Comparison of ENCODE assay signal across 8 cellular contexts in the genomic region with DNA sequence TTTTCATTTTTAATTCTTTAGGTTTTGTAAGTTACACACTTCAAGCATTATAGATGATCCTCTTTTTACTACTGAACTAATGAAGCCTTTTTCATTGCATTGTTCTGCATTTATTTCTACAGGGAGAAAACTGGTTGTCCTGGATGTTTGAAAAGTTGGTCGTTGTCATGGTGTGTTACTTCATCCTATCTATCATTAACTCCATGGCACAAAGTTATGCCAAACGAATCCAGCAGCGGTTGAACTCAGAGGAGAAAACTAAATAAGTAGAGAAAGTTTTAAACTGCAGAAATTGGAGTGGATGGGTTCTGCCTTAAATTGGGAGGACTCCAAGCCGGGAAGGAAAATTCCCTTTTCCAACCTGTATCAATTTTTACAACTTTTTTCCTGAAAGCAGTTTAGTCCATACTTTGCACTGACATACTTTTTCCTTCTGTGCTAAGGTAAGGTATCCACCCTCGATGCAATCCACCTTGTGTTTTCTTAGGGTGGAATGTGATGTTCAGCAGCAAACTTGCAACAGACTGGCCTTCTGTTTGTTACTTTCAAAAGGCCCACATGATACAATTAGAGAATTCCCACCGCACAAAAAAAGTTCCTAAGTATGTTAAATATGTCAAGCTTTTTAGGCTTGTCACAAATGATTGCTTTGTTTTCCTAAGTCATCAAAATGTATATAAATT. TPM values are rescaled to one million over a fixed set of nuclear protein-coding genes. Genes with fewer than 3 reads are reported as not detected.
DNase-seq lines count a peak whose midpoint lies in the region; ATAC-seq, FAIRE-seq and TF ChIP-seq lines count a peak whose summit lies in the region.

No MANE protein-coding gene starts in this region.

- H3K9me1 ChIP-seq in IMR-90 (ENCODE audit: insufficient read depth, low read length) = no peaks in the 10 kb centered on the region

- peak overlapping the region; percentile 90 for H3K18ac ChIP-seq in IMR-90 (ENCODE audit: low read depth, low read length)

- TF ChIP-seq POLR2A in IMR-90 (IDR thresholded peaks at IDR 0.05; ENCODE audit: low read depth, low read length) = no peak

- CTCF ChIA-PET in BJ (lab: Yijun Ruan, JAX) = interaction anchor here (1.2 to 3.3 kb wide), 6 partner anchors 20 to 97 kb away, joined by 3 to 18 read pairs (median 6); no protein-coding TSS in a partner anchor
- CTCF ChIA-PET in IMR-90 (lab: Yijun Ruan, JAX) = interaction anchor here (1.2 kb wide), 1 partner anchor 85 kb away, joined by 4 read pairs; no protein-coding TSS in a partner anchor

- H3K4me3 ChIP-seq in BJ (ENCODE audit: low read depth, low read length) (peak overlapping the region; percentile 92), IMR-90 (ENCODE audit: insufficient read depth, low read depth, low read length) (peak overlapping the region; percentile 83), bronchial epithelial cell (ENCODE audit: low read depth, low read length) (peak overlapping the region; percentile 89), mononuclear cell (ENCODE audit: low read length) (peak overlapping the region; percentile 96)

- intact Hi-C loops in IMR-90 (cut with micrococcal nuclease) = loop anchor here (5.0 kb wide), 1 partner anchor 132 kb away; a partner anchor contains a TSS

- BruUV-seq in IMR-90 (replicated peaks; lab: Mats Ljungman, UMichigan) = no TSS peak

- H2BK120ac ChIP-seq in IMR-90 (ENCODE audit: low read depth, low read length) = peak overlapping the region; percentile 61

- no peak overlapping the region for H2BK20ac ChIP-seq in IMR-90 (ENCODE audit: low read depth, low read length)

- peak overlapping the region; percentile 98 for H3K27ac ChIP-seq in IMR-90 (ENCODE audit: insufficient read depth, low read length)

- peak overlapping the region; percentile 65; the same call in 1 of the 2 replicates for H2AK5ac ChIP-seq in IMR-90 (ENCODE audit: low read depth, low read length)

- dilution Hi-C loops in IMR-90 (cut with HindIII; ENCODE audit: low sequenced_read_pairs, unreplicated experiment) = no loop called here

- H3K56ac ChIP-seq in IMR-90 (ENCODE audit: extremely low read depth, insufficient read depth, low read length) = peak overlapping the region; percentile 100

- no CpG with 5 or more reads among the region's 6 CpGs for whole genome bisulfite sequencing in IMR-90 (ENCODE audit: extremely low coverage in 2 of 2, insufficient read length in 1 of 2), 2 experiments

- ATAC-seq in IMR-90 (ENCODE audit: low read depth) = no peak
- no peak for ATAC-seq in GM18519 (IDR thresholded peaks at IDR 0.05; ENCODE audit: low FRiP score, unreplicated experiment)
- no peak for ATAC-seq in GM19397 (IDR thresholded peaks at IDR 0.05; ENCODE audit: unreplicated experiment)
- ATAC-seq in HG02938 (IDR thresholded peaks at IDR 0.05; ENCODE audit: unreplicated experiment) = no peak

- no peak overlapping the region for H2AFZ ChIP-seq in IMR-90 (replicated peaks; ENCODE audit: low read length, poor library complexity)

- no peak for DNase-seq in BJ (ENCODE audit: low read depth)
- no peak for DNase-seq in IMR-90
- DNase-seq in bronchial epithelial cell (ENCODE audit: low read depth) = no peak
- DNase-seq in NCI-H2081 treated with DMSO at 0.1 percent for 48 hours (lab: John Stamatoyannopoulos, UW) = no peak

- no peak overlapping the region for H2AK9ac ChIP-seq in IMR-90 (replicated peaks; ENCODE audit: low read depth, low read length, poor library complexity)

- H3K9ac ChIP-seq in IMR-90 (ENCODE audit: low read depth, low read length) = peak overlapping the region; percentile 100

- H3K27me3 ChIP-seq in BJ (ENCODE audit: control insufficient read depth, insufficient read depth, low read length) (no peaks in the 10 kb centered on the region), IMR-90 (ENCODE audit: control insufficient read depth, insufficient read depth, low read length) (no peaks in the 10 kb centered on the region), bronchial epithelial cell (ENCODE audit: control insufficient read depth, insufficient read depth, low read length) (no peaks in the 10 kb centered on the region), mononuclear cell (ENCODE audit: insufficient read depth, low read length) (no peaks in the 10 kb centered on the region)

- H3K9me3 ChIP-seq in IMR-90 (ENCODE audit: control insufficient read depth, insufficient read depth, low read length) (no peaks in the 10 kb centered on the region), mononuclear cell (ENCODE audit: low read depth, low read length) (no peaks in the 10 kb centered on the region)

- peak overlapping the region; percentile 88 to 97 for H4K8ac ChIP-seq in IMR-90 (ENCODE audit: low read depth in 2 of 2, low read length in 2 of 2)

- peak overlapping the region; percentile 96 for H4K5ac ChIP-seq in IMR-90 (ENCODE audit: low read depth, low read length)

- TF ChIP-seq CTCF in BJ (IDR thresholded peaks at IDR 0.05; ENCODE audit: insufficient read depth, low read depth, low read length) (no peak), IMR-90 (conservative IDR thresholded peaks at IDR 0.05; ENCODE audit: low read depth, low read length) (no peak), bronchial epithelial cell (IDR thresholded peaks at IDR 0.05; ENCODE audit: insufficient read depth, low read length, severe bottlenecking) (no peak)

- H4K20me1 ChIP-seq in IMR-90 (ENCODE audit: insufficient read depth, low read length) = peaks cover 38% of the 10 kb centered on the region; the same call in 1 of the 2 replicates

- H3K36me3 ChIP-seq in BJ (ENCODE audit: control insufficient read depth, insufficient read depth, low read length) (peaks cover 3% of the 10 kb centered on the region), IMR-90 (ENCODE audit: control insufficient read depth, insufficient read depth, low read length) (peaks cover 33% of the 10 kb centered on the region), bronchial epithelial cell (ENCODE audit: control insufficient read depth, insufficient read depth, low read length) (peaks cover 4% of the 10 kb centered on the region)

- TF ChIP-seq RAD21 in IMR-90 (IDR thresholded peaks at IDR 0.05; ENCODE audit: low read length) = no peak

- peak overlapping the region; percentile 96 for H2BK5ac ChIP-seq in IMR-90 (ENCODE audit: low read depth, low read length, poor library complexity, severe bottlenecking)

- FAIRE-seq in bronchial epithelial cell (lab: Jason Lieb, UNC) = no peak

- H3K4me1 ChIP-seq in IMR-90 (ENCODE audit: control insufficient read depth, insufficient read depth, low read length) (0 out of 2 replicates have a peak, but pooled peaks cover 2% of the 10 kb centered on the region), mononuclear cell (ENCODE audit: insufficient read depth, low read length) (peaks cover 27% of the 10 kb centered on the region)

- H2BK15ac ChIP-seq in IMR-90 (ENCODE audit: low read depth, low read length) = no peak overlapping the region; the same call in 2 of the 3 replicates

- peaks cover 4% of the 10 kb centered on the region in 2 experiments; a peak in 2 of 4 replicates for H3K79me1 ChIP-seq in IMR-90 (ENCODE audit: low read depth in 1 of 2, low read length in 2 of 2)

- H3K23ac ChIP-seq in IMR-90 (ENCODE audit: low read depth, low read length) = peak overlapping the region; percentile 99

- POLR2A ChIA-PET in BJ (lab: Charles Lee) (interaction anchor here (0.6 to 3.8 kb wide), 8 partner anchors 10 to 87 kb away, joined by 3 to 35 read pairs (median 4); no protein-coding TSS in a partner anchor), IMR-90 (lab: Charles Lee; ENCODE audit: unreplicated experiment) (interaction anchor here (0.5 to 5.4 kb wide), 10 partner anchors 9 to 92 kb away, joined by 3 to 87 read pairs (median 5); no protein-coding TSS in a partner anchor)

- H3K14ac ChIP-seq in IMR-90 (replicated peaks; ENCODE audit: low read depth, low read length) = peak overlapping the region; percentile 100

- H3K4ac ChIP-seq in IMR-90 (ENCODE audit: low read depth, low read length) = peak overlapping the region; percentile 97

- in situ Hi-C loops in IMR-90 (cut with MboI; ENCODE audit: low sequenced_read_pairs) = no loop called here

- H4K91ac ChIP-seq in IMR-90 (ENCODE audit: insufficient read depth, low read depth, low read length) = peak overlapping the region; percentile 77

- H3K4me2 ChIP-seq in IMR-90 (ENCODE audit: low read depth, low read length) = peak overlapping the region; percentile 85

TF ChIP-seq in IMR-90, 13 proteins besides CTCF, POLR2A, EP300 and RAD21:
- TF ChIP-seq CHD1 (IDR thresholded peaks at IDR 0.05; ENCODE audit: low read depth, low read length) (peak; percentile 82; the same call in 1 of the 2 replicates), MAFK (IDR thresholded peaks at IDR 0.05; ENCODE audit: low read depth, low read length) (no peak)
TF ChIP-seq in IMR-90: peak in this region for 1.

RNA-seq across cellular contexts. Expression of a gene that starts 53.0 kb away (rescaled TPM):
- polyA plus RNA-seq in BJ (2011; rRNA removed) = 2.3 and 4.2 TPM in 2 replicates
- 3.9 and 5.9 TPM in 2 replicates for polyA minus RNA-seq in BJ (2011; rRNA and poly(A)+ RNA removed)
- 4.4 and 4.7 TPM in 2 replicates for total RNA-seq in IMR-90 (2012; rRNA removed)
- 2.2 TPM in 2 replicates for polyA plus RNA-seq in IMR-90 (2012; rRNA removed)
- polyA plus RNA-seq in IMR-90 (2012; cell fraction: cytosol; rRNA removed) = 0.58 and 1.1 TPM in 2 replicates
- 0.90 and 3.7 TPM in 2 replicates for polyA plus RNA-seq in IMR-90 (2012; cell fraction: nucleus; rRNA removed; ENCODE audit: low replicate concordance)
- 7.6 TPM in 2 replicates for total RNA-seq in bronchial epithelial cell
- total RNA-seq in mononuclear cell = 6.6 TPM

RNA-seq across cellular contexts. Expression of a gene that starts 53.1 kb away (rescaled TPM):
- polyA plus RNA-seq in BJ (2011; rRNA removed) (7.4 and 15.7 TPM in 2 replicates), IMR-90 (2012; rRNA removed) (9.7 and 11.7 TPM in 2 replicates)
- polyA minus RNA-seq in BJ (2011; rRNA and poly(A)+ RNA removed) = 6.8 and 8.3 TPM in 2 replicates
- total RNA-seq in IMR-90 (2012; rRNA removed) (18.9 and 20.3 TPM in 2 replicates), bronchial epithelial cell (37.1 and 39.0 TPM in 2 replicates), mononuclear cell (86.8 TPM)
- polyA plus RNA-seq in IMR-90 (2012; cell fraction: cytosol; rRNA removed) = 1.5 and 1.8 TPM in 2 replicates
- polyA plus RNA-seq in IMR-90 (2012; cell fraction: nucleus; rRNA removed; ENCODE audit: low replicate concordance) = 1.9 and 12.3 TPM in 2 replicates
